In genomic region chr15:78455749-78456148, GRCh38 we compare ENCODE assay signal across 10 cellular contexts. TPM values are rescaled to one million over a fixed set of nuclear protein-coding genes. Genes with fewer than 3 reads are reported as not detected.
DNase-seq lines count a peak whose midpoint lies in the region; ATAC-seq and TF ChIP-seq lines count a peak whose summit lies in the region.
"Had no signal": no experiment of that assay in that cellular context is flagged by ENCODE, and none has a peak within 500 bp of the region (broad histone marks: within the 10 kb centered on the region; RNA-seq: fewer than 3 reads in every experiment).

No MANE protein-coding gene starts in this region.

- H3K4me3 ChIP-seq in left ventricle myocardium inferior: peak overlapping the region; percentile 18
- no peak overlapping the region for H3K4me3 ChIP-seq in tibial artery
- no peak overlapping the region for H3K4me3 ChIP-seq in spleen

- ATAC-seq in HG03039 (IDR thresholded peaks at IDR 0.05; ENCODE audit: unreplicated experiment): no peak
- ATAC-seq: activated CD4-positive, alpha-beta T cell treated with anti-CD3 and anti-CD28 coated beads for 36 hours; HCT116 had no signal

- DNase-seq in NCI-H1105 treated with DMSO at 0.1 percent for 48 hours (lab: John Stamatoyannopoulos, UW) (peak; percentile 23), NCI-H1105 (lab: John Stamatoyannopoulos, UW) (no peak), NCI-H2196 (lab: John Stamatoyannopoulos, UW; ENCODE audit: unreplicated experiment) (peak; percentile 41), left ventricle myocardium inferior (no peak), tibial artery (no peak), spleen (no peak), H4 (ENCODE audit: low spot score) (no peak)
- DNase-seq: activated CD4-positive, alpha-beta T cell treated with anti-CD3 and anti-CD28 coated beads for 36 hours had no signal

- H3K9me3 ChIP-seq in left ventricle myocardium inferior (replicated peaks) (no peaks in the 10 kb centered on the region), tibial artery (no peaks in the 10 kb centered on the region), spleen (no peaks in the 10 kb centered on the region)

- 62 to 70% (median 66%) methylated on average over 3 of the region's 3 CpGs for WGBS in spleen, 5 donors

- H3K27ac ChIP-seq in left ventricle myocardium inferior (replicated peaks) (peak overlapping the region; percentile 82), tibial artery (peak overlapping the region; percentile 22 to 36), spleen (peak overlapping the region in 4 of 8 donors; percentile 17 to 67 (median 48))

- TF ChIP-seq POLR2A in spleen (IDR thresholded peaks at IDR 0.05): no peak

- no peaks in the 10 kb centered on the region for H3K36me3 ChIP-seq in left ventricle myocardium inferior
- no peaks in the 10 kb centered on the region for H3K36me3 ChIP-seq in tibial artery
- H3K36me3 ChIP-seq in spleen: peaks cover 0 to 23% (median 0%) of the 10 kb centered on the region in 6 donors

- TF ChIP-seq CTCF in left ventricle myocardium inferior (IDR thresholded peaks at IDR 0.05; ENCODE audit: borderline replicate concordance) (no peak), tibial artery (IDR thresholded peaks at IDR 0.05) (no peak), spleen (IDR thresholded peaks at IDR 0.05 in 8 of 11, conservative IDR thresholded peaks at IDR 0.05 in 3 of 11) (no peak)

- H3K4me1 ChIP-seq in left ventricle myocardium inferior (peaks cover 68% of the 10 kb centered on the region), tibial artery (peaks cover 0 to 53% (median 23%) of the 10 kb centered on the region in 4 donors), spleen (peaks cover 27 to 100% (median 74%) of the 10 kb centered on the region in 6 donors)

- H3K27me3 ChIP-seq in left ventricle myocardium inferior (ENCODE audit: low read depth) (no peaks in the 10 kb centered on the region), tibial artery (no peaks in the 10 kb centered on the region), spleen (replicated peaks in 1 of 7) (no peaks in the 10 kb centered on the region)

- intact Hi-C loops in left ventricle myocardium inferior (cut with micrococcal nuclease): no loop called here
- intact Hi-C loops in tibial artery (cut with DNase I; ENCODE audit: low total_unique reads): no loop called here
- intact Hi-C loops in spleen (cut with DNase I; ENCODE audit: low total_unique reads): no loop called here

RNA-seq across cellular contexts. Expression of gene IREB2, which starts 17.7 kb away (rescaled TPM):
- total RNA-seq in left ventricle myocardium inferior: 23.6 TPM
- 10 to 100 TPM; 49.9 to 92.6 (median 71.9) TPM for total RNA-seq in spleen
- 10 to 100 TPM in 1 of 3 donors, 1 to 10 TPM in 2; 8.6 to 15.0 (median 9.6) TPM for polyA plus RNA-seq in spleen
- total RNA-seq in H4 (2014; rRNA removed; shearing (Covaris generic)): 13.6 and 16.6 TPM in 2 replicates

RNA-seq across cellular contexts. Expression of gene HYKK, which starts 51.6 kb away (rescaled TPM):
- total RNA-seq in left ventricle myocardium inferior: 6.9 TPM
- total RNA-seq in spleen: 1 to 10 TPM; 1.5 to 4.7 (median 2.5) TPM
- polyA plus RNA-seq in spleen: 1 to 10 TPM; 1.1 to 1.5 (median 1.2) TPM
- total RNA-seq in H4 (2014; rRNA removed; shearing (Covaris generic)): 5.5 and 9.3 TPM in 2 replicates

Comparison
In these comparisons a context has a peak if more than half of its experiments do, and no peak if none do; other contexts are left out.
1. DNase-seq: peak in NCI-H1105 treated with DMSO at 0.1 percent for 48 hours (single experiment) and NCI-H2196 (single experiment); none in NCI-H1105 (single experiment), left ventricle myocardium inferior (single experiment), tibial artery (0 of 2), spleen (single experiment) and H4 (single experiment).